ENCODE assay signal across 1 cellular context in the genomic region with DNA sequence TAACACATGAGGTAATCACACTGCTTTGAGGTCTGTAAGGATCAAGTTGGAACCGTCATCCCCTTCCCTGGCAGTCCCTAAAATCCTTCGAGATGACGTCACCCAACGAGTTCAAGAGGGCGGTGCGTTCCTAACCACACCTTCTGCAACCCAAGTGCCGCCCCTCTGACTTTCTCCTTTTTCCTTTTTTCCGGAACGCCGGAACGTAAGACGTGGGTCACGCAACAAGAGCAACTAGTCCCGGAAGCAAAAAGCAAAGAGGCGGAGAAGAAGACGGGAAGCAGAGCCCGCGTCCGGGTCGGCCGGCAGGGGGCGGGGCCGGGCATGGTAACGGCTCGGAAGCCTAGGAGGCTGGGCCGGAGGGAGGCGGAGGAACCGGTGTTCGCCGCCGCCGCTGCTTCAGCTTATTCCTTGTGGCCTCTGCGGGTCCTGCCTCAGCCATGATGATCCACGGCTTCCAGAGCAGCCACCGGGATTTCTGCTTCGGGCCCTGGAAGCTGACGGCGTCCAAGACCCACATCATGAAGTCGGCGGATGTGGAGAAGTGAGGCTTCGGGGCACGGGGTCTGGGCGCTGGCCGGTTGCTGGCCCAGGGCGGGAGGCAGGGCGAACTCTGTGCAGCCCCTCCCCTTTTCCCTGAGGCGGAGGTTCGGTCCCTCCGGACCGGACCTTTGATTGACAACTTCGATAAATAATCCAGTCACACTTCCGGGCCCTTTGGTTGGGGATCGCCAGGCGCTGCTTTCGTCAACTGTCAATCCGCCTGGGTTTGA.
TF ChIP-seq lines count a peak whose summit lies in the region.

A gene (plus strand): TSS at position 325 of the 773 bp plus-strand sequence. CDS start 116 bp downstream, at position 441.

TF ChIP-seq in GM12878, 131 proteins besides CTCF, POLR2A, EP300 and RAD21 (continued from another document and continues in another):
- no peak for TF ChIP-seq MEF2B (IDR thresholded peaks at IDR 0.05; ENCODE audit: partially characterized antibody, poor library complexity, severe bottlenecking)
- TF ChIP-seq RUNX3 (IDR thresholded peaks at IDR 0.05; ENCODE audit: low read length) = peak; percentile 72
- peak; percentile 44; the same call in 1 of the 2 replicates for TF ChIP-seq CHD2 (IDR thresholded peaks at IDR 0.05; ENCODE audit: borderline replicate concordance, low read depth, low read length)
- peak; percentile 60; the same call in 1 of the 2 replicates for TF ChIP-seq PML (IDR thresholded peaks at IDR 0.05; ENCODE audit: low read length)
- peak; percentile 52; the same call in 1 of the 2 replicates for TF ChIP-seq TAF1 (IDR thresholded peaks at IDR 0.05; ENCODE audit: borderline replicate concordance, low read depth, low read length)
- peak; percentile 97 for TF ChIP-seq NR2C1 (IDR thresholded peaks at IDR 0.05)
- TF ChIP-seq JUNB (IDR thresholded peaks at IDR 0.05) = 0 out of 2 replicates have a peak, but pooled peaks have one; percentile 34
- no peak for TF ChIP-seq CBFB (IDR thresholded peaks at IDR 0.05; ENCODE audit: low read depth)
- TF ChIP-seq KDM1A (IDR thresholded peaks at IDR 0.05; ENCODE audit: borderline replicate concordance) = no peak
- no peak for TF ChIP-seq NRF1 (conservative IDR thresholded peaks at IDR 0.05; ENCODE audit: low read depth, low read length)
- TF ChIP-seq, protein P1, sequence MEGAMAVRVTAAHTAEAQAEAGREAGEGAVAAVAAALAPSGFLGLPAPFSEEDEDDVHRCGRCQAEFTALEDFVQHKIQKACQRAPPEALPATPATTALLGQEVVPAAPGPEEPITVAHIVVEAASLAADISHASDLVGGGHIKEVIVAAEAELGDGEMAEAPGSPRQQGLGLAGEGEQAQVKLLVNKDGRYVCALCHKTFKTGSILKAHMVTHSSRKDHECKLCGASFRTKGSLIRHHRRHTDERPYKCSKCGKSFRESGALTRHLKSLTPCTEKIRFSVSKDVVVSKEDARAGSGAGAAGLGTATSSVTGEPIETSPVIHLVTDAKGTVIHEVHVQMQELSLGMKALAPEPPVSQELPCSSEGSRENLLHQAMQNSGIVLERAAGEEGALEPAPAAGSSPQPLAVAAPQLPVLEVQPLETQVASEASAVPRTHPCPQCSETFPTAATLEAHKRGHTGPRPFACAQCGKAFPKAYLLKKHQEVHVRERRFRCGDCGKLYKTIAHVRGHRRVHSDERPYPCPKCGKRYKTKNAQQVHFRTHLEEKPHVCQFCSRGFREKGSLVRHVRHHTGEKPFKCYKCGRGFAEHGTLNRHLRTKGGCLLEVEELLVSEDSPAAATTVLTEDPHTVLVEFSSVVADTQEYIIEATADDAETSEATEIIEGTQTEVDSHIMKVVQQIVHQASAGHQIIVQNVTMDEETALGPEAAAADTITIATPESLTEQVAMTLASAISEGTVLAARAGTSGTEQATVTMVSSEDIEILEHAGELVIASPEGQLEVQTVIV (IDR thresholded peaks at IDR 0.05; ENCODE audit: borderline replicate concordance, partially characterized antibody) = peak; percentile 40
- TF ChIP-seq RELA (IDR thresholded peaks at IDR 0.05; ENCODE audit: borderline replicate concordance, partially characterized antibody) = no peak
- TF ChIP-seq POU2F2 (IDR thresholded peaks at IDR 0.05; ENCODE audit: borderline replicate concordance, low read depth, low read length) = no peak
- TF ChIP-seq SMARCA5 (IDR thresholded peaks at IDR 0.05) = peak; percentile 71
- TF ChIP-seq, protein P2, sequence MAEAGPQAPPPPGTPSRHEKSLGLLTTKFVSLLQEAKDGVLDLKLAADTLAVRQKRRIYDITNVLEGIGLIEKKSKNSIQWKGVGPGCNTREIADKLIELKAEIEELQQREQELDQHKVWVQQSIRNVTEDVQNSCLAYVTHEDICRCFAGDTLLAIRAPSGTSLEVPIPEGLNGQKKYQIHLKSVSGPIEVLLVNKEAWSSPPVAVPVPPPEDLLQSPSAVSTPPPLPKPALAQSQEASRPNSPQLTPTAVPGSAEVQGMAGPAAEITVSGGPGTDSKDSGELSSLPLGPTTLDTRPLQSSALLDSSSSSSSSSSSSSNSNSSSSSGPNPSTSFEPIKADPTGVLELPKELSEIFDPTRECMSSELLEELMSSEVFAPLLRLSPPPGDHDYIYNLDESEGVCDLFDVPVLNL (IDR thresholded peaks at IDR 0.05; ENCODE audit: low read depth, low read length) = 0 out of 2 replicates have a peak, but pooled peaks have one; percentile 20
- TF ChIP-seq TBL1XR1 (IDR thresholded peaks at IDR 0.05; ENCODE audit: low read depth, low read length) = peak; percentile 24; the same call in 1 of the 2 replicates
- TF ChIP-seq BMI1 (IDR thresholded peaks at IDR 0.05; ENCODE audit: borderline replicate concordance) = no peak
- TF ChIP-seq, protein P3, sequence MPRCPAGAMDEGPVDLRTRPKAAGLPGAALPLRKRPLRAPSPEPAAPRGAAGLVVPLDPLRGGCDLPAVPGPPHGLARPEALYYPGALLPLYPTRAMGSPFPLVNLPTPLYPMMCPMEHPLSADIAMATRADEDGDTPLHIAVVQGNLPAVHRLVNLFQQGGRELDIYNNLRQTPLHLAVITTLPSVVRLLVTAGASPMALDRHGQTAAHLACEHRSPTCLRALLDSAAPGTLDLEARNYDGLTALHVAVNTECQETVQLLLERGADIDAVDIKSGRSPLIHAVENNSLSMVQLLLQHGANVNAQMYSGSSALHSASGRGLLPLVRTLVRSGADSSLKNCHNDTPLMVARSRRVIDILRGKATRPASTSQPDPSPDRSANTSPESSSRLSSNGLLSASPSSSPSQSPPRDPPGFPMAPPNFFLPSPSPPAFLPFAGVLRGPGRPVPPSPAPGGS (IDR thresholded peaks at IDR 0.05; ENCODE audit: borderline replicate concordance, insufficient read depth, low read depth, low read length, poor library complexity, severe bottlenecking) = no peak
- TF ChIP-seq LARP7 (IDR thresholded peaks at IDR 0.05) = peak; percentile 82
- TF ChIP-seq, protein P4, sequence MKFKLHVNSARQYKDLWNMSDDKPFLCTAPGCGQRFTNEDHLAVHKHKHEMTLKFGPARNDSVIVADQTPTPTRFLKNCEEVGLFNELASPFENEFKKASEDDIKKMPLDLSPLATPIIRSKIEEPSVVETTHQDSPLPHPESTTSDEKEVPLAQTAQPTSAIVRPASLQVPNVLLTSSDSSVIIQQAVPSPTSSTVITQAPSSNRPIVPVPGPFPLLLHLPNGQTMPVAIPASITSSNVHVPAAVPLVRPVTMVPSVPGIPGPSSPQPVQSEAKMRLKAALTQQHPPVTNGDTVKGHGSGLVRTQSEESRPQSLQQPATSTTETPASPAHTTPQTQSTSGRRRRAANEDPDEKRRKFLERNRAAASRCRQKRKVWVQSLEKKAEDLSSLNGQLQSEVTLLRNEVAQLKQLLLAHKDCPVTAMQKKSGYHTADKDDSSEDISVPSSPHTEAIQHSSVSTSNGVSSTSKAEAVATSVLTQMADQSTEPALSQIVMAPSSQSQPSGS (IDR thresholded peaks at IDR 0.05; ENCODE audit: low read length) = peak; percentile 93
- no peak for TF ChIP-seq ZNF622 (IDR thresholded peaks at IDR 0.05)
- TF ChIP-seq, protein P5, sequence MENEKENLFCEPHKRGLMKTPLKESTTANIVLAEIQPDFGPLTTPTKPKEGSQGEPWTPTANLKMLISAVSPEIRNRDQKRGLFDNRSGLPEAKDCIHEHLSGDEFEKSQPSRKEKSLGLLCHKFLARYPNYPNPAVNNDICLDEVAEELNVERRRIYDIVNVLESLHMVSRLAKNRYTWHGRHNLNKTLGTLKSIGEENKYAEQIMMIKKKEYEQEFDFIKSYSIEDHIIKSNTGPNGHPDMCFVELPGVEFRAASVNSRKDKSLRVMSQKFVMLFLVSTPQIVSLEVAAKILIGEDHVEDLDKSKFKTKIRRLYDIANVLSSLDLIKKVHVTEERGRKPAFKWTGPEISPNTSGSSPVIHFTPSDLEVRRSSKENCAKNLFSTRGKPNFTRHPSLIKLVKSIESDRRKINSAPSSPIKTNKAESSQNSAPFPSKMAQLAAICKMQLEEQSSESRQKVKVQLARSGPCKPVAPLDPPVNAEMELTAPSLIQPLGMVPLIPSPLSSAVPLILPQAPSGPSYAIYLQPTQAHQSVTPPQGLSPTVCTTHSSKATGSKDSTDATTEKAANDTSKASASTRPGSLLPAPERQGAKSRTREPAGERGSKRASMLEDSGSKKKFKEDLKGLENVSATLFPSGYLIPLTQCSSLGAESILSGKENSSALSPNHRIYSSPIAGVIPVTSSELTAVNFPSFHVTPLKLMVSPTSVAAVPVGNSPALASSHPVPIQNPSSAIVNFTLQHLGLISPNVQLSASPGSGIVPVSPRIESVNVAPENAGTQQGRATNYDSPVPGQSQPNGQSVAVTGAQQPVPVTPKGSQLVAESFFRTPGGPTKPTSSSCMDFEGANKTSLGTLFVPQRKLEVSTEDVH (IDR thresholded peaks at IDR 0.05; ENCODE audit: low read depth, partially characterized antibody) = peak; percentile 65
- peak; percentile 54; the same call in 1 of the 2 replicates for TF ChIP-seq YY1 (IDR thresholded peaks at IDR 0.05; ENCODE audit: low read depth, low read length)
- TF ChIP-seq, protein P6, sequence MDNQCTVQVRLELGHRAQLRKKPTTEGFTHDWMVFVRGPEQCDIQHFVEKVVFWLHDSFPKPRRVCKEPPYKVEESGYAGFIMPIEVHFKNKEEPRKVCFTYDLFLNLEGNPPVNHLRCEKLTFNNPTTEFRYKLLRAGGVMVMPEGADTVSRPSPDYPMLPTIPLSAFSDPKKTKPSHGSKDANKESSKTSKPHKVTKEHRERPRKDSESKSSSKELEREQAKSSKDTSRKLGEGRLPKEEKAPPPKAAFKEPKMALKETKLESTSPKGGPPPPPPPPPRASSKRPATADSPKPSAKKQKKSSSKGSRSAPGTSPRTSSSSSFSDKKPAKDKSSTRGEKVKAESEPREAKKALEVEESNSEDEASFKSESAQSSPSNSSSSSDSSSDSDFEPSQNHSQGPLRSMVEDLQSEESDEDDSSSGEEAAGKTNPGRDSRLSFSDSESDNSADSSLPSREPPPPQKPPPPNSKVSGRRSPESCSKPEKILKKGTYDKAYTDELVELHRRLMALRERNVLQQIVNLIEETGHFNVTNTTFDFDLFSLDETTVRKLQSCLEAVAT (IDR thresholded peaks at IDR 0.05) = no peak
- peak; percentile 9 for TF ChIP-seq NR2F1 (conservative IDR thresholded peaks at IDR 0.05)
- peak; percentile 82; the same call in 1 of the 2 replicates for TF ChIP-seq JUND (IDR thresholded peaks at IDR 0.05; ENCODE audit: low read depth, low read length)
- TF ChIP-seq TCF3 (IDR thresholded peaks at IDR 0.05; ENCODE audit: borderline replicate concordance, insufficient read depth, low read depth, low read length) = no peak
- peak; percentile 38; the same call in 1 of the 2 replicates for TF ChIP-seq BACH1 (IDR thresholded peaks at IDR 0.05; ENCODE audit: borderline replicate concordance)
- TF ChIP-seq NFIC (IDR thresholded peaks at IDR 0.05; ENCODE audit: low read depth, low read length) = no peak
- no peak for TF ChIP-seq MTA3 (IDR thresholded peaks at IDR 0.05; ENCODE audit: borderline replicate concordance, low read length)
- TF ChIP-seq BRCA1 (IDR thresholded peaks at IDR 0.05; ENCODE audit: low read depth, low read length) = no peak
- TF ChIP-seq MXI1 (IDR thresholded peaks at IDR 0.05; ENCODE audit: low read depth, low read length) = peak; percentile 62; the same call in 1 of the 2 replicates
- peak; percentile 41 for TF ChIP-seq SIX5 (IDR thresholded peaks at IDR 0.05; ENCODE audit: low read depth, low read length, severe bottlenecking)
- no peak for TF ChIP-seq MYC (IDR thresholded peaks at IDR 0.05; ENCODE audit: insufficient read depth, insufficient read length, insufficient replicate concordance, low read length, severe bottlenecking)
- TF ChIP-seq, protein P7, sequence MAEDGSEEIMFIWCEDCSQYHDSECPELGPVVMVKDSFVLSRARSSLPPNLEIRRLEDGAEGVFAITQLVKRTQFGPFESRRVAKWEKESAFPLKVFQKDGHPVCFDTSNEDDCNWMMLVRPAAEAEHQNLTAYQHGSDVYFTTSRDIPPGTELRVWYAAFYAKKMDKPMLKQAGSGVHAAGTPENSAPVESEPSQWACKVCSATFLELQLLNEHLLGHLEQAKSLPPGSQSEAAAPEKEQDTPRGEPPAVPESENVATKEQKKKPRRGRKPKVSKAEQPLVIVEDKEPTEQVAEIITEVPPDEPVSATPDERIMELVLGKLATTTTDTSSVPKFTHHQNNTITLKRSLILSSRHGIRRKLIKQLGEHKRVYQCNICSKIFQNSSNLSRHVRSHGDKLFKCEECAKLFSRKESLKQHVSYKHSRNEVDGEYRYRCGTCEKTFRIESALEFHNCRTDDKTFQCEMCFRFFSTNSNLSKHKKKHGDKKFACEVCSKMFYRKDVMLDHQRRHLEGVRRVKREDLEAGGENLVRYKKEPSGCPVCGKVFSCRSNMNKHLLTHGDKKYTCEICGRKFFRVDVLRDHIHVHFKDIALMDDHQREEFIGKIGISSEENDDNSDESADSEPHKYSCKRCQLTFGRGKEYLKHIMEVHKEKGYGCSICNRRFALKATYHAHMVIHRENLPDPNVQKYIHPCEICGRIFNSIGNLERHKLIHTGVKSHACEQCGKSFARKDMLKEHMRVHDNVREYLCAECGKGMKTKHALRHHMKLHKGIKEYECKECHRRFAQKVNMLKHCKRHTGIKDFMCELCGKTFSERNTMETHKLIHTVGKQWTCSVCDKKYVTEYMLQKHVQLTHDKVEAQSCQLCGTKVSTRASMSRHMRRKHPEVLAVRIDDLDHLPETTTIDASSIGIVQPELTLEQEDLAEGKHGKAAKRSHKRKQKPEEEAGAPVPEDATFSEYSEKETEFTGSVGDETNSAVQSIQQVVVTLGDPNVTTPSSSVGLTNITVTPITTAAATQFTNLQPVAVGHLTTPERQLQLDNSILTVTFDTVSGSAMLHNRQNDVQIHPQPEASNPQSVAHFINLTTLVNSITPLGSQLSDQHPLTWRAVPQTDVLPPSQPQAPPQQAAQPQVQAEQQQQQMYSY (CRISPR knock-in tag; IDR thresholded peaks at IDR 0.05) = peak; percentile 80
- no peak for TF ChIP-seq SMAD5 (IDR thresholded peaks at IDR 0.05; ENCODE audit: low read depth)
- TF ChIP-seq ZNF217 (IDR thresholded peaks at IDR 0.05) = no peak; the same call in 1 of the 2 replicates
- peak; percentile 73 for TF ChIP-seq EED (IDR thresholded peaks at IDR 0.05; ENCODE audit: low read depth)
- TF ChIP-seq CREB1 (IDR thresholded peaks at IDR 0.05; ENCODE audit: low read depth) = peak; percentile 78
- TF ChIP-seq, protein P8, sequence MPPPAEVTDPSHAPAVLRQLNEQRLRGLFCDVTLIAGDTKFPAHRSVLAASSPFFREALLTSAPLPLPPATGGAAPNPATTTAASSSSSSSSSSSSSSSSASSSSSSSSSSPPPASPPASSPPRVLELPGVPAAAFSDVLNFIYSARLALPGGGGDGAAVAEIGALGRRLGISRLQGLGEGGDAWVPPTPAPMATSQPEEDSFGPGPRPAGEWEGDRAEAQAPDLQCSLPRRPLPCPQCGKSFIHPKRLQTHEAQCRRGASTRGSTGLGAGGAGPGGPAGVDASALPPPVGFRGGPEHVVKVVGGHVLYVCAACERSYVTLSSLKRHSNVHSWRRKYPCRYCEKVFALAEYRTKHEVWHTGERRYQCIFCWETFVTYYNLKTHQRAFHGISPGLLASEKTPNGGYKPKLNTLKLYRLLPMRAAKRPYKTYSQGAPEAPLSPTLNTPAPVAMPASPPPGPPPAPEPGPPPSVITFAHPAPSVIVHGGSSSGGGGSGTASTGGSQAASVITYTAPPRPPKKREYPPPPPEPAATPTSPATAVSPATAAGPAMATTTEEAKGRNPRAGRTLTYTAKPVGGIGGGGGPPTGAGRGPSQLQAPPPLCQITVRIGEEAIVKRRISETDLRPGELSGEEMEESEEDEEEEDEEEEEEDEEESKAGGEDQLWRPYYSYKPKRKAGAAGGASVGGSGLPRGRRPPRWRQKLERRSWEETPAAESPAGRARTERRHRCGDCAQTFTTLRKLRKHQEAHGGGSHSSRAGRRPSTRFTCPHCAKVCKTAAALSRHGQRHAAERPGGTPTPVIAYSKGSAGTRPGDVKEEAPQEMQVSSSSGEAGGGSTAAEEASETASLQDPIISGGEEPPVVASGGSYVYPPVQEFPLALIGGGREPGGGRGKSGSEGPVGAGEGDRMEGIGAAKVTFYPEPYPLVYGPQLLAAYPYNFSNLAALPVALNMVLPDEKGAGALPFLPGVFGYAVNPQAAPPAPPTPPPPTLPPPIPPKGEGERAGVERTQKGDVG (CRISPR knock-in tag; IDR thresholded peaks at IDR 0.05) = peak; percentile 79
